Comparison of ENCODE assay signal across 36 cellular contexts in the genomic region with DNA sequence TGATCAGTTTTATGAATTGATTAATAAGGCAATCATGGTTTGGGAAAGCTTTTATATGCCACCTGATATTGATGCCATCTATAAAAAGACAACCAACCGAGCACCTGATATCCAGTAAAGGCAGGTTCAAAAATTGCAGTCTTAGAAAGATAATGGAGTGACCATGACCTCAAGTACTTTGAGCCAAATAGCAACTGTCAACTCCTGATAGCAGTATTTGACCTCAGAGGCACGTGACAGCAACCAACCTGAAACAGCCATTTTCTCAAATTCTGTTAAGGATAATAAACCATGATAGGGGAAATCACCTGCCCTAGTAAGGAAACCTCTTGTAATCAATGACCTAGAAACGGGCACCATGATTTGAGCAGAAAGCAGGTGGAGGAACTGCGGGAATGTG.
"Had no signal": no experiment of that assay in that cellular context is flagged by ENCODE, and none has a peak within 500 bp of the region (broad histone marks: within the 10 kb centered on the region; RNA-seq: fewer than 3 reads in every experiment).

No MANE protein-coding gene starts in this region.

- H3K4me2 ChIP-seq: KMS-11 had no signal

- H3K9me3 ChIP-seq: MG63 had no signal

- H3K4me3 ChIP-seq: MG63 had no signal

- H3K27ac ChIP-seq: KMS-11 had no signal

- H3K36me3 ChIP-seq: MG63 had no signal

- DNase-seq: Karpas-422, Kasumi-1, MG63, MM.1S, MV-4-11, NCI-H1048, NCI-H1092, NCI-H1092 treated with DMSO at 0.1 percent for 48 hours, NCI-H1105, NCI-H1105 treated with DMSO at 0.1 percent for 48 hours, NCI-H1417, NCI-H1436, NCI-H1436 treated with DMSO at 0.1 percent for 48 hours, NCI-H1694, NCI-H1694 treated with DMSO at 0.1 percent for 48 hours, NCI-H187, NCI-H187 treated with DMSO at 0.1 percent for 48 hours, NCI-H1930, NCI-H2029, NCI-H2029 treated with DMSO at 0.1 percent for 48 hours, NCI-H2081, NCI-H2081 treated with DMSO at 0.1 percent for 48 hours, NCI-H2107, NCI-H2171, NCI-H2171 treated with DMSO at 0.1 percent for 48 hours, NCI-H2227 treated with DMSO at 0.1 percent for 48 hours, NCI-H226, NCI-H345, NCI-H446, NCI-H446 treated with DMSO at 0.1 percent for 48 hours, NCI-H510A, NCI-H510A treated with DMSO at 0.1 percent for 48 hours, NCI-H524, NCI-H524 treated with DMSO at 0.1 percent for 48 hours, NCI-H526 had no signal

- H3K9ac ChIP-seq: KMS-11 had no signal
